1 cellular context compared by ENCODE assay signal in genomic region chr7:73850212-73850611, GRCh38.
TF ChIP-seq lines count a peak whose summit lies in the region.

No MANE protein-coding gene starts in this region.

TF ChIP-seq in HCT116, 20 proteins besides CTCF, POLR2A, EP300 and RAD21:
- no peak for TF ChIP-seq SIN3A (IDR thresholded peaks at IDR 0.05; ENCODE audit: low read depth)
- TF ChIP-seq EZH2 (IDR thresholded peaks at IDR 0.05): no peak
- no peak for TF ChIP-seq YY1 (IDR thresholded peaks at IDR 0.05; ENCODE audit: extremely low read depth, insufficient replicate concordance, low read depth, low read length)
- no peak for TF ChIP-seq JUND (IDR thresholded peaks at IDR 0.05)
- no peak for TF ChIP-seq TCF7L2 (IDR thresholded peaks at IDR 0.05; ENCODE audit: borderline replicate concordance, extremely low read depth, insufficient read depth, insufficient read length)
- no peak for TF ChIP-seq CEBPB (IDR thresholded peaks at IDR 0.05; ENCODE audit: low read depth)
- TF ChIP-seq ELF1 (IDR thresholded peaks at IDR 0.05; ENCODE audit: borderline replicate concordance, low read depth): no peak
- TF ChIP-seq FOSL1 (IDR thresholded peaks at IDR 0.05; ENCODE audit: low read depth): no peak
- TF ChIP-seq EGR1 (IDR thresholded peaks at IDR 0.05; ENCODE audit: low read depth): no peak
- TF ChIP-seq MAX (IDR thresholded peaks at IDR 0.05): no peak
